Comparison of ENCODE assay signal across 8 cellular contexts in the genomic region with DNA sequence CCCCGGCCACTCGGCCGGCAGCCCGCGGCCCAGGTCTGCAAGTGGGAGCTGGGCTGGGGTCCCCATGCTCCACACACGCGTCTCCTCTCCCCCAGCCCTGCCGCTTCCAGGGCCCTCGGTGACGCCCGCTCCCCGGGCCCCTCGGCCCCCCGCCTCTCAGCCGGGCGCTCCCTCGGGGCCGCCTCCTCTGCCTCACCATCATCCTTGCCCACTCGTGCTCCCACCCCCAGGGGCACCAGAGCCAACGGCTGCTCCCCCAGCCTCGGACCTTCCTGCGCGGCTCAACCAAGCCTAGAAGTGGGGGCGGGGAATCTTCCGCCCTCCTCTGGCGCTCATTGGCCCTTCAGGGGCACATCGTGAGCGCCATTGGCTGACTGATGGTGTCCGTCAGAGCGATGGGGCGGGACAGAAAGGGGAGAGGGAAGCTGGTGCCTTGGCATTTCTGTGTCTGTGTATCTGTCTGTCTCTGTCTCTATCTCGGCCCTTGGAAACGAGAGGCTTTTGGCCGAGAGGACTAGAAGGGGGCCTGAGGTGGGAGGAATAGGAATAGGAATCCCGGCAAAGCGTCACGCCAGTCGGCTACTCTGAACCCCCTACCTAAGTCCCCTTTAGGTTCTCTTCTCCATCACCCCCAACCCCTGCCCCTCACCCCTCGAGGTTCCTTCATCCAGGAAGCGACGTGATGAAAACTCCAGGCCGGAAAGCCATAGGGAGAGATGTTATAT.
DNase-seq lines count a peak whose midpoint lies in the region; ATAC-seq and TF ChIP-seq lines count a peak whose summit lies in the region.

No MANE protein-coding gene starts in this region.

- H3K4me3 ChIP-seq in SK-N-SH (ENCODE audit: low read depth in 2 of 2, low read length in 1 of 2), result peak overlapping the region; percentile 64 to 83
- H3K4me3 ChIP-seq in osteoblast (ENCODE audit: insufficient read depth, low read length), result peak overlapping the region; percentile 88
- peak overlapping the region; percentile 81 for H3K4me3 ChIP-seq in thoracic aorta

- DNase-seq in GM10248 (ENCODE audit: extremely low spot score) (peak; percentile 76), NCI-H1092 (lab: John Stamatoyannopoulos, UW) (peak; percentile 90), SK-N-SH (peak; percentile 94), glutamatergic neuron (peak; percentile 92), osteoblast (ENCODE audit: insufficient read length, low spot score, missing footprints) (peak; percentile 92), thoracic aorta (ENCODE audit: low spot score) (peak; percentile 75)
- DNase-seq in activated naive CD4-positive, alpha-beta T cell treated with anti-CD3 and anti-CD28 coated beads, Interleukin-2, amount 50 U/mL, for 72 hours (ENCODE audit: low spot score in 2 of 2), result peak; percentile 94

- peaks cover 18% of the 10 kb centered on the region for H3F3A ChIP-seq in SK-N-SH (replicated peaks; ENCODE audit: insufficient read depth)

- H3K27ac Mint-ChIP-seq in activated naive CD4-positive, alpha-beta T cell treated with anti-CD3 and anti-CD28 coated beads, Interleukin-2, amount 50 U/mL, for 72 hours, result peak overlapping the region; percentile 88 to 99
- peak overlapping the region; percentile 92 for H3K27ac Mint-ChIP-seq in glutamatergic neuron (ENCODE audit: unreplicated experiment)

- H3K4me3 Mint-ChIP-seq in glutamatergic neuron (ENCODE audit: unreplicated experiment), result peak overlapping the region; percentile 100

- no peak for TF ChIP-seq CTCF in GM10248 (IDR thresholded peaks at IDR 0.05; ENCODE audit: control extremely low read depth, extremely low read depth, low read depth, missing control alignments)
- no peak for TF ChIP-seq CTCF in SK-N-SH (IDR thresholded peaks at IDR 0.05)
- TF ChIP-seq CTCF in glutamatergic neuron (IDR thresholded peaks at IDR 0.05; ENCODE audit: partially characterized antibody, unreplicated experiment), result no peak
- TF ChIP-seq CTCF in osteoblast (IDR thresholded peaks at IDR 0.05; ENCODE audit: extremely low read depth, low read depth, low read length), result no peak
- no peak for TF ChIP-seq CTCF in thoracic aorta (IDR thresholded peaks at IDR 0.05)

- no peaks in the 10 kb centered on the region for H3K9me3 Mint-ChIP-seq in activated naive CD4-positive, alpha-beta T cell treated with anti-CD3 and anti-CD28 coated beads, Interleukin-2, amount 50 U/mL, for 72 hours
- H3K9me3 Mint-ChIP-seq in glutamatergic neuron (ENCODE audit: unreplicated experiment), result peaks cover 4% of the 10 kb centered on the region

- peaks cover 0 to 7% of the 10 kb centered on the region in 2 experiments for H3K36me3 ChIP-seq in SK-N-SH (replicated peaks in 1 of 2; ENCODE audit: control insufficient read depth in 1 of 2, insufficient read depth in 2 of 2, low read length in 1 of 2)
- H3K36me3 ChIP-seq in osteoblast (ENCODE audit: insufficient read depth, low read length), result peaks cover 6% of the 10 kb centered on the region
- H3K36me3 ChIP-seq in thoracic aorta, result no peaks in the 10 kb centered on the region

- H3K4me1 Mint-ChIP-seq in glutamatergic neuron (ENCODE audit: low read depth, unreplicated experiment), result peaks cover 2% of the 10 kb centered on the region

- no peak for TF ChIP-seq RAD21 in SK-N-SH (IDR thresholded peaks at IDR 0.05; ENCODE audit: low read length)

- H3K4me2 ChIP-seq in SK-N-SH, result peak overlapping the region; percentile 92
- peak overlapping the region; percentile 91 for H3K4me2 ChIP-seq in osteoblast (ENCODE audit: insufficient read depth, low read length)

- H3K9me3 ChIP-seq in SK-N-SH (no peaks in the 10 kb centered on the region), osteoblast (ENCODE audit: low read depth, low read length) (no peaks in the 10 kb centered on the region), thoracic aorta (no peaks in the 10 kb centered on the region)

- H3K27me3 ChIP-seq in SK-N-SH (ENCODE audit: insufficient read depth) (no peaks in the 10 kb centered on the region), osteoblast (ENCODE audit: insufficient read depth, low read length) (no peaks in the 10 kb centered on the region), thoracic aorta (replicated peaks; ENCODE audit: insufficient read depth) (no peaks in the 10 kb centered on the region)

- no peaks in the 10 kb centered on the region for H3K9me2 ChIP-seq in SK-N-SH

- peak overlapping the region; percentile 74 for H3K9ac ChIP-seq in SK-N-SH

- H3K27me3 Mint-ChIP-seq in glutamatergic neuron (ENCODE audit: unreplicated experiment), result no peaks in the 10 kb centered on the region

- H3K4me1 ChIP-seq in SK-N-SH (ENCODE audit: control insufficient read depth in 1 of 2, insufficient read depth in 2 of 2, low read depth in 1 of 2, low read length in 1 of 2) (peaks cover 0 to 11% of the 10 kb centered on the region in 2 experiments; a peak in 2 of 4 replicates), osteoblast (ENCODE audit: insufficient read depth, low read length) (peaks cover 6% of the 10 kb centered on the region), thoracic aorta (ENCODE audit: control insufficient read depth in 1 of 2, low read depth in 2 of 2) (peaks cover 16 to 23% of the 10 kb centered on the region in 2 donors)

- ATAC-seq in HG02610 (IDR thresholded peaks at IDR 0.05; ENCODE audit: unreplicated experiment), result peak; percentile 99
- peak; percentile 100 for ATAC-seq in activated naive CD4-positive, alpha-beta T cell treated with anti-CD3 and anti-CD28 coated beads, Interleukin-2, amount 50 U/mL, for 72 hours
- ATAC-seq in thoracic aorta (ENCODE audit: insufficient number of reproducible peaks, low FRiP score, low read depth), result peak; percentile 90

- H3K27ac ChIP-seq in SK-N-SH (ENCODE audit: low read depth in 2 of 2, low read length in 1 of 2) (peak overlapping the region; percentile 42 to 68; a peak in 3 of 4 replicates), osteoblast (ENCODE audit: low read depth, low read length) (peak overlapping the region; percentile 51), thoracic aorta (peak overlapping the region; percentile 66 to 69)

- H2AFZ ChIP-seq in SK-N-SH (ENCODE audit: low read depth) (peak overlapping the region; percentile 85), osteoblast (ENCODE audit: low read length) (peak overlapping the region; percentile 85)

- CTCF ChIA-PET in GM10248 (lab: Yijun Ruan, JAX), result no interaction called here
- CTCF ChIA-PET in SK-N-SH (lab: Yijun Ruan, JAX), result no interaction called here

- POLR2A ChIA-PET in GM10248 (lab: Yijun Ruan, JAX) (no interaction called here), SK-N-SH (lab: Yijun Ruan, JAX) (no interaction called here)

- H4K20me1 ChIP-seq in SK-N-SH (ENCODE audit: insufficient read depth) (no peaks in the 10 kb centered on the region), osteoblast (ENCODE audit: insufficient read depth, low read length) (no peaks in the 10 kb centered on the region)

- WGBS in SK-N-SH (ENCODE audit: low lambda C conversion rate), result 1% methylated on average over 38 of the region's 42 CpGs

- peaks cover 38% of the 10 kb centered on the region; the same call in 1 of the 2 replicates for H3K79me2 ChIP-seq in SK-N-SH (ENCODE audit: insufficient read depth)
- H3K79me2 ChIP-seq in osteoblast (ENCODE audit: insufficient read depth, low read length), result peaks cover 5% of the 10 kb centered on the region

- TF ChIP-seq EP300 in SK-N-SH (IDR thresholded peaks at IDR 0.05; ENCODE audit: borderline replicate concordance in 1 of 2, low read depth in 1 of 2, low read length in 1 of 2), result no peak

- peaks cover 6% of the 10 kb centered on the region in 2 donors for H3K36me3 Mint-ChIP-seq in activated naive CD4-positive, alpha-beta T cell treated with anti-CD3 and anti-CD28 coated beads, Interleukin-2, amount 50 U/mL, for 72 hours
- H3K36me3 Mint-ChIP-seq in glutamatergic neuron (ENCODE audit: unreplicated experiment), result no peaks in the 10 kb centered on the region

TF ChIP-seq in SK-N-SH, 30 proteins besides CTCF, POLR2A, EP300 and RAD21 (continues in another document):
- no peak for TF ChIP-seq JUND (IDR thresholded peaks at IDR 0.05)
- peak; percentile 74 for TF ChIP-seq GABPA (IDR thresholded peaks at IDR 0.05; ENCODE audit: low read depth)
- TF ChIP-seq TAF1 (IDR thresholded peaks at IDR 0.05; ENCODE audit: borderline replicate concordance, low read depth, low read length), result no peak
- no peak for TF ChIP-seq CHD2 (IDR thresholded peaks at IDR 0.05; ENCODE audit: low read length, partially characterized antibody)
- peak; percentile 88 for TF ChIP-seq POLR2AphosphoS5 (IDR thresholded peaks at IDR 0.05; ENCODE audit: low read depth, low read length)
- TF ChIP-seq, protein P1, sequence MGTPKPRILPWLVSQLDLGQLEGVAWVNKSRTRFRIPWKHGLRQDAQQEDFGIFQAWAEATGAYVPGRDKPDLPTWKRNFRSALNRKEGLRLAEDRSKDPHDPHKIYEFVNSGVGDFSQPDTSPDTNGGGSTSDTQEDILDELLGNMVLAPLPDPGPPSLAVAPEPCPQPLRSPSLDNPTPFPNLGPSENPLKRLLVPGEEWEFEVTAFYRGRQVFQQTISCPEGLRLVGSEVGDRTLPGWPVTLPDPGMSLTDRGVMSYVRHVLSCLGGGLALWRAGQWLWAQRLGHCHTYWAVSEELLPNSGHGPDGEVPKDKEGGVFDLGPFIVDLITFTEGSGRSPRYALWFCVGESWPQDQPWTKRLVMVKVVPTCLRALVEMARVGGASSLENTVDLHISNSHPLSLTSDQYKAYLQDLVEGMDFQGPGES (IDR thresholded peaks at IDR 0.05; ENCODE audit: low read depth, low read length), result no peak
- TF ChIP-seq EZH2phosphoT487 (IDR thresholded peaks at IDR 0.05; ENCODE audit: borderline replicate concordance, low read depth), result no peak
- TF ChIP-seq ELF1 (IDR thresholded peaks at IDR 0.05), result peak; percentile 56; the same call in 1 of the 2 replicates
- no peak for TF ChIP-seq TCF12 (IDR thresholded peaks at IDR 0.05)
- TF ChIP-seq RFX5 (IDR thresholded peaks at IDR 0.05; ENCODE audit: low read length), result no peak
- no peak for TF ChIP-seq SIN3A (IDR thresholded peaks at IDR 0.05; ENCODE audit: borderline replicate concordance, low read depth, low read length)
- 0 out of 2 replicates have a peak, but pooled peaks have one; percentile 11 for TF ChIP-seq YY1 (IDR thresholded peaks at IDR 0.05; ENCODE audit: low read depth)
- no peak for TF ChIP-seq RCOR1 (IDR thresholded peaks at IDR 0.05; ENCODE audit: low read length)
- TF ChIP-seq, protein P2, sequence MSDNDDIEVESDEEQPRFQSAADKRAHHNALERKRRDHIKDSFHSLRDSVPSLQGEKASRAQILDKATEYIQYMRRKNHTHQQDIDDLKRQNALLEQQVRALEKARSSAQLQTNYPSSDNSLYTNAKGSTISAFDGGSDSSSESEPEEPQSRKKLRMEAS (IDR thresholded peaks at IDR 0.05; ENCODE audit: low read depth), result peak; percentile 22; the same call in 1 of the 2 replicates
- peak; percentile 48 for TF ChIP-seq MXI1 (IDR thresholded peaks at IDR 0.05; ENCODE audit: low read depth, low read length)
- no peak for TF ChIP-seq NRF1 (IDR thresholded peaks at IDR 0.05; ENCODE audit: low read depth, low read length)
- TF ChIP-seq GATA2 (CRISPR knock-in tag; IDR thresholded peaks at IDR 0.05), result no peak

Comparison
In these comparisons a context has a peak if more than half of its experiments do, and no peak if none do; other contexts are left out.
1. Peak in every context shown above with its lines: DNase-seq, ATAC-seq, H3K4me3 ChIP-seq and H3K27ac ChIP-seq.